8 cellular contexts compared by ENCODE assay signal in the genomic region with DNA sequence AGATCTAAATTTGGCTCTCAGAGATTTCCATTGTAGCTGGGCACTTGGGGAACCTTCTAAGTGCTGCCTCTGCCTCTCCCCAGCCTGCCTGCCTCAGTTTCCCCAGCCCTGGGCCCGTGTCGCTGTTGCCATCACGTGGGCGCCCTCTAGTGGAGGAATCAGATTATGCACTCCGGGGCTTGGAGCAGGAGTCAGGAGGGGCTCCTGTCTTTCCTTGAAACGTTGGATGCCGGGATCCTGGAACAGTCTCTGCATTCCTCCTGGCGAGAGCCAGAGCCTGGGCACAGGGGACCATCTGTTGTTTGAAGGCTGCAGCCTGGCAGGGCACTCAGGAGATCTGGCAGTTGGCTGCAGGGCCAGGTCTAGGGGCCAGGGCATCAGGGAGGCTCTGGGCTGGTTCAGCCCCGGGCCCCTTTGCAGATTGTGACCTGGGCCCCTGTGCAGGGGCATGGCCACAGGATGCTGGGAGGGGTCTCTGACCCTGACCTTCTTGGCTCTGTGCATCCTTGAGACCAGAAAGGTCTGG.
DNase-seq lines count a peak whose midpoint lies in the region; ATAC-seq, FAIRE-seq and TF ChIP-seq lines count a peak whose summit lies in the region.

No MANE protein-coding gene starts in this region.

- FAIRE-seq in RCC 7860 (lab: Jason Lieb, UNC) = no peak

- peak; percentile 39 to 66 (median 46) for DNase-seq in activated CD4-positive, CD25-positive, alpha-beta regulatory T cell (lab: John Stamatoyannopoulos, UW)
- DNase-seq in RCC 7860 (ENCODE audit: low spot score) = peak; percentile 20
- DNase-seq in activated naive CD4-positive, alpha-beta T cell treated with Interleukin-2 at 50 U/mL for 16 hours = peak; percentile 64
- peak; percentile 53 to 62 for DNase-seq in cardiac muscle cell (ENCODE audit: low read depth in 1 of 2, low spot score in 1 of 2)
- DNase-seq in retinal pigment epithelial cell (ENCODE audit: low read depth) = no peak
- DNase-seq in posterior vena cava (ENCODE audit: low spot score) = no peak

- TF ChIP-seq CTCF in cardiac muscle cell (IDR thresholded peaks at IDR 0.05; ENCODE audit: low read depth, low read length) (peak; percentile 97), retinal pigment epithelial cell (conservative IDR thresholded peaks at IDR 0.05; ENCODE audit: low read depth, low read length) (peak; percentile 93)

- H3K9me3 ChIP-seq in cardiac muscle cell (ENCODE audit: low read depth) = no peaks in the 10 kb centered on the region

- H3K27me3 ChIP-seq in cardiac muscle cell = no peaks in the 10 kb centered on the region

- no peak overlapping the region for H3K4me3 ChIP-seq in cardiac muscle cell
- H3K4me3 ChIP-seq in retinal pigment epithelial cell (ENCODE audit: low read length) = no peak overlapping the region

- intact Hi-C loops in posterior vena cava (cut with DNase I) = loop anchor here (2.0 to 5.0 kb wide), 3 partner anchors 72 to 127 kb away; partner anchors contain the start of gene LRP5 (in 1 of the 2)

- H3K27ac ChIP-seq in cardiac muscle cell = no peak overlapping the region

- ATAC-seq in activated CD4-positive, CD25-positive, alpha-beta regulatory T cell treated with anti-CD3 and anti-CD28 coated beads, Interleukin-2, amount 50 U/mL, for 24 hours = no peak
- ATAC-seq in HG03097 (IDR thresholded peaks at IDR 0.05; ENCODE audit: low FRiP score, unreplicated experiment) = no peak

- H3K4me1 ChIP-seq in cardiac muscle cell (ENCODE audit: low read depth) = no peaks in the 10 kb centered on the region

- peaks cover 4% of the 10 kb centered on the region for H3K36me3 ChIP-seq in cardiac muscle cell

Comparison
In these comparisons a context has a peak if more than half of its experiments do, and no peak if none do; other contexts are left out.
1. DNase-seq: peak in activated CD4-positive, CD25-positive, alpha-beta regulatory T cell (4 of 4), RCC 7860 (single experiment), activated naive CD4-positive, alpha-beta T cell treated with Interleukin-2 at 50 U/mL for 16 hours (single experiment) and cardiac muscle cell (2 of 2); none in retinal pigment epithelial cell (single experiment) and posterior vena cava (single experiment).